26 cellular contexts compared by ENCODE assay signal in genomic region chr18:3394648-3395047, GRCh38. TPM values are rescaled to one million over a fixed set of nuclear protein-coding genes. Genes with fewer than 3 reads are reported as not detected.
DNase-seq lines count a peak whose midpoint lies in the region; ATAC-seq, FAIRE-seq and TF ChIP-seq lines count a peak whose summit lies in the region.
"Had no signal": no experiment of that assay in that cellular context is flagged by ENCODE, and none has a peak within 500 bp of the region (broad histone marks: within the 10 kb centered on the region; RNA-seq: fewer than 3 reads in every experiment).

No MANE protein-coding gene starts in this region.

- H3K36me3 Mint-ChIP-seq in mesothelial cell of epicardium: no peaks in the 10 kb centered on the region
- H3K36me3 Mint-ChIP-seq: CD14-positive monocyte; CD4-positive, CD25-positive, alpha-beta regulatory T cell had no signal

- TF ChIP-seq RAD21 in K562 (CRISPR knock-in tag; conservative IDR thresholded peaks at IDR 0.05 in 1 of 2, IDR thresholded peaks at IDR 0.05 in 1 of 2): no peak

- POLR2A ChIA-PET in K562 (lab: Yijun Ruan, JAX): interaction anchor here (0.6 to 2.3 kb wide), 4 partner anchors 8 to 203 kb away, joined by 3 to 9 read pairs (median 5); no protein-coding TSS in a partner anchor

- H3K79me2 ChIP-seq in K562 (ENCODE audit: control insufficient read depth, insufficient read depth, low read length): no peaks in the 10 kb centered on the region

- H3K27me3 Mint-ChIP-seq in mesothelial cell of epicardium (ENCODE audit: low read depth): no peaks in the 10 kb centered on the region
- H3K27me3 Mint-ChIP-seq: B cell had no signal

- no peak for TF ChIP-seq POLR2A in K562 (conservative IDR thresholded peaks at IDR 0.05)

- H3K9me1 ChIP-seq in K562 (ENCODE audit: control insufficient read depth, insufficient read depth, low read length): no peaks in the 10 kb centered on the region

- no peak overlapping the region for H3K4me3 ChIP-seq in K562
- H3K4me3 ChIP-seq: A549; BLaER1 treated with 17β-estradiol and CSF1 and Interleukin-3, amounts not matched to agents 10 nM and 100 nM had no signal

- no peak for ATAC-seq in K562
- no peak for ATAC-seq in HG02973 (IDR thresholded peaks at IDR 0.05; ENCODE audit: unreplicated experiment)
- ATAC-seq in HG02759 (IDR thresholded peaks at IDR 0.05; ENCODE audit: unreplicated experiment): no peak
- ATAC-seq: A549 had no signal

- BruUV-seq in K562 (replicated peaks; lab: Mats Ljungman, UMichigan): no TSS peak

- H3K27me3 ChIP-seq in K562 (ENCODE audit: control insufficient read depth in 2 of 2, insufficient read depth in 2 of 2, low read length in 2 of 2): peaks cover 0 to 4% of the 10 kb centered on the region in 2 experiments; a peak in 1 of 5 replicates
- H3K27me3 ChIP-seq: BLaER1 treated with 17β-estradiol and CSF1 and Interleukin-3, amounts not matched to agents 10 nM and 100 nM had no signal

- no peaks in the 10 kb centered on the region for H3K9me3 ChIP-seq in K562 (replicated peaks; ENCODE audit: control insufficient read depth, insufficient read depth, low read depth, low read length)

- intact Hi-C loops in K562 (cut with micrococcal nuclease): no loop called here

- CTCF ChIA-PET in K562 (lab: Yijun Ruan, JAX; ENCODE audit: low intra/inter-chr PET ratio): no interaction called here

- H3K36me3 ChIP-seq in K562 (ENCODE audit: control insufficient read depth, insufficient read depth, low read length): no peaks in the 10 kb centered on the region
- H3K36me3 ChIP-seq: BLaER1 treated with 17β-estradiol and CSF1 and Interleukin-3, amounts not matched to agents 10 nM and 100 nM had no signal

- no peaks in the 10 kb centered on the region for H4K20me1 ChIP-seq in K562 (replicated peaks; ENCODE audit: control insufficient read depth, insufficient read depth, low read length)
- H4K20me1 ChIP-seq: BLaER1 treated with 17β-estradiol and CSF1 and Interleukin-3, amounts not matched to agents 10 nM and 100 nM had no signal

- H2AFZ ChIP-seq in K562 (ENCODE audit: low read depth, low read length): no peak overlapping the region

- H3K9me3 Mint-ChIP-seq in mesothelial cell of epicardium: peaks cover 18% of the 10 kb centered on the region

- 30% methylated on average over 5 of the region's 5 CpGs for WGBS in K562 (ENCODE audit: insufficient coverage, low coverage, missing lambda C conversion rate)

- in situ Hi-C loops in K562 (cut with MboI): no loop called here

- no peak overlapping the region for H3K27ac Mint-ChIP-seq in mesothelial cell of epicardium
- H3K27ac Mint-ChIP-seq: B cell; CD14-positive monocyte; CD4-positive, alpha-beta memory T cell; CD4-positive, CD25-positive, alpha-beta regulatory T cell had no signal

- no peaks in the 10 kb centered on the region for H3K4me1 ChIP-seq in K562 (replicated peaks in 1 of 2; ENCODE audit: control insufficient read depth in 2 of 2, insufficient read depth in 2 of 2, low read length in 2 of 2)
- H3K4me1 ChIP-seq: A549; BLaER1 treated with 17β-estradiol and CSF1 and Interleukin-3, amounts not matched to agents 10 nM and 100 nM had no signal

- TF ChIP-seq EP300 in K562 (IDR thresholded peaks at IDR 0.05; ENCODE audit: low read length): no peak

- H3K27ac ChIP-seq in C4-2B (peak overlapping the region; percentile 64), VCaP (peak overlapping the region; percentile 79; the same call in 1 of the 2 replicates), K562 (ENCODE audit: extremely low read depth, low read depth, low read length) (no peak overlapping the region)
- H3K27ac ChIP-seq: 22Rv1; A549; BLaER1 treated with 17β-estradiol and CSF1 and Interleukin-3, amounts not matched to agents 10 nM and 100 nM had no signal

- FAIRE-seq in K562 (lab: Jason Lieb, UNC): no peak
- FAIRE-seq in urothelium cell line (lab: Jason Lieb, UNC): peak; percentile 71
- FAIRE-seq: A549, GM12891, GM19239 had no signal

- TF ChIP-seq CTCF in C4-2B (conservative IDR thresholded peaks at IDR 0.05): no peak
- no peak for TF ChIP-seq CTCF in VCaP (conservative IDR thresholded peaks at IDR 0.05)
- no peak for TF ChIP-seq CTCF in K562 (IDR thresholded peaks at IDR 0.05 in 2 of 3, conservative IDR thresholded peaks at IDR 0.05 in 1 of 3; ENCODE audit: insufficient read depth in 2 of 3, low read depth in 1 of 3, low read length in 3 of 3)
- no peak for TF ChIP-seq CTCF in mesothelial cell of epicardium (IDR thresholded peaks at IDR 0.05; ENCODE audit: unreplicated experiment)

- H3K4me2 ChIP-seq in K562 (ENCODE audit: insufficient read depth, low read length): no peak overlapping the region
- H3K4me2 ChIP-seq: A549; BLaER1 treated with 17β-estradiol and CSF1 and Interleukin-3, amounts not matched to agents 10 nM and 100 nM had no signal

- H3K9ac ChIP-seq in K562 (ENCODE audit: insufficient read depth in 1 of 2, low read depth in 2 of 2, low read length in 2 of 2): no peak overlapping the region
- H3K9ac ChIP-seq: BLaER1 treated with 17β-estradiol and CSF1 and Interleukin-3, amounts not matched to agents 10 nM and 100 nM had no signal

- no peak for DNase-seq in K562 (ENCODE audit: extremely low read depth in 1 of 4, low spot score in 3 of 4)
- DNase-seq in urothelium cell line (ENCODE audit: low spot score): no peak
- DNase-seq in mesothelial cell of epicardium (ENCODE audit: low spot score in 2 of 2, unreplicated experiment in 2 of 2): no peak
- DNase-seq: AML-193; CD4-positive, alpha-beta memory T cell; CD4-positive, CD25-positive, alpha-beta regulatory T cell; CD8-positive, alpha-beta memory T cell; COR-L47; DMS 273 treated with DMSO at 0.1 percent for 48 hours; DMS153; DMS53; DMS79; DND-41; EL; GDM1 had no signal

- H3K4me3 Mint-ChIP-seq in mesothelial cell of epicardium: no peak overlapping the region
- H3K4me3 Mint-ChIP-seq: B cell; CD14-positive monocyte; CD4-positive, alpha-beta memory T cell; CD4-positive, CD25-positive, alpha-beta regulatory T cell; CD8-positive, alpha-beta memory T cell had no signal

- peaks cover 23% of the 10 kb centered on the region for H3K4me1 Mint-ChIP-seq in mesothelial cell of epicardium
- H3K4me1 Mint-ChIP-seq: CD14-positive monocyte; CD4-positive, alpha-beta memory T cell; CD4-positive, CD25-positive, alpha-beta regulatory T cell; CD8-positive, alpha-beta memory T cell had no signal

TF ChIP-seq in K562, 482 proteins besides CTCF, POLR2A, EP300 and RAD21:
- TF ChIP-seq CBX3 (IDR thresholded peaks at IDR 0.05; ENCODE audit: borderline replicate concordance in 1 of 2, low read length in 2 of 2) (0 out of 3 replicates have a peak, but pooled peaks of 1 of the 2 experiments have one; percentile 23), TGIF2 (CRISPR knock-in tag; IDR thresholded peaks at IDR 0.05) (no peak), USF1 (CRISPR knock-in tag; IDR thresholded peaks at IDR 0.05) (0 out of 2 replicates have a peak, but pooled peaks have one; percentile 18)

RNA-seq across cellular contexts. Expression of gene TGIF1, which starts 55.3 kb away (rescaled TPM):
- 63.6 and 121 TPM in 2 replicates for total RNA-seq in K562 (2011; cell fraction: chromatin; rRNA removed; ENCODE audit: low replicate concordance)
- 64.2 and 69.3 TPM in 2 replicates for total RNA-seq in K562 (2011; cell fraction: nucleolus; rRNA removed)
- 73.3 and 83.1 TPM in 2 replicates for total RNA-seq in K562 (2011; cell fraction: nucleoplasm; rRNA removed)
- total RNA-seq in K562 (2014; rRNA removed) (40.1 and 65.8 TPM in 2 replicates), K562 (2014; rRNA removed; fragmentation: Illumina TruSeq; extraction: Trizol) (49.2 and 54.5 TPM in 2 replicates), K562 (2015; rRNA removed; fragmentation: Illumina TruSeq; extraction: Trizol) (43.5 and 47.9 TPM in 2 replicates), K562 (2021) (44.6 and 49.3 TPM in 2 replicates), mesothelial cell of epicardium (96.6 to 110 TPM (median 103 TPM) in 3 replicates)
- polyA plus RNA-seq in K562 (2011; rRNA removed) (55.5 and 56.3 TPM in 2 replicates), K562 (2014; fragmentation: Illumina TruSeq; extraction: Trizol) (60.9 and 77.7 TPM in 2 replicates), K562 (2014; fragmentation: Nextera tagmentation; extraction: Ambion mirVana) (10 to 100 TPM; 16.1 to 18.0 TPM), K562 (2014; rRNA removed) (40.6 and 43.7 TPM in 2 replicates)
- polyA plus RNA-seq in K562 (2011; cell fraction: cytosol; rRNA removed): 68.0 and 84.8 TPM in 2 replicates
- 110 and 144 TPM in 2 replicates for polyA plus RNA-seq in K562 (2011; cell fraction: nucleus; rRNA removed)
- 43.2 and 67.0 TPM in 2 replicates for polyA plus RNA-seq in K562 (2012)
- polyA minus RNA-seq in K562 (2011; rRNA and poly(A)+ RNA removed): 62.8 and 65.0 TPM in 2 replicates
- polyA minus RNA-seq in K562 (2011; cell fraction: cytosol; rRNA and poly(A)+ RNA removed): 20.3 and 31.7 TPM in 2 replicates
- 54.0 and 105 TPM in 2 replicates for polyA minus RNA-seq in K562 (2011; cell fraction: nucleus; rRNA and poly(A)+ RNA removed)
